Comparison of ENCODE assay signal across 8 cellular contexts in genomic region chr4:56465599-56466295, GRCh38. TPM values are rescaled to one million over a fixed set of nuclear protein-coding genes. Genes with fewer than 3 reads are reported as not detected.
DNase-seq lines count a peak whose midpoint lies in the region; ATAC-seq and TF ChIP-seq lines count a peak whose summit lies in the region.

No MANE protein-coding gene starts in this region.

- H3K27ac Mint-ChIP-seq in activated naive CD4-positive, alpha-beta T cell treated with anti-CD3 and anti-CD28 coated beads for 36 hours, result peak overlapping the region; percentile 24

- H3K27ac ChIP-seq in WERI-Rb-1, result no peak overlapping the region
- H3K27ac ChIP-seq in hepatocyte, result peak overlapping the region; percentile 99
- no peak overlapping the region for H3K27ac ChIP-seq in suprapubic skin

- CTCF ChIA-PET in activated naive CD4-positive, alpha-beta T cell treated with anti-CD3 and anti-CD28 coated beads for 36 hours (lab: Charles Lee), result interaction anchor here (1.0 to 1.3 kb wide), 3 partner anchors 9 to 78 kb away, joined by 3 to 4 read pairs (median 3); partner anchors contain the start of gene AASDH

- peaks cover 28% of the 10 kb centered on the region for H3K4me1 ChIP-seq in hepatocyte (ENCODE audit: insufficient read depth)
- peaks cover 43% of the 10 kb centered on the region for H3K4me1 ChIP-seq in suprapubic skin

- TF ChIP-seq EP300 in suprapubic skin (IDR thresholded peaks at IDR 0.05), result no peak

- H3K4me2 ChIP-seq in hepatocyte, result peak overlapping the region; percentile 85

- peak overlapping the region; percentile 83 for H3K4me3 ChIP-seq in WERI-Rb-1 (ENCODE audit: low read depth, low read length)
- H3K4me3 ChIP-seq in hepatocyte, result peak overlapping the region; percentile 65
- peak overlapping the region; percentile 94 for H3K4me3 ChIP-seq in suprapubic skin

- peaks cover 43% of the 10 kb centered on the region for H3K36me3 ChIP-seq in WERI-Rb-1
- no peaks in the 10 kb centered on the region for H3K36me3 ChIP-seq in hepatocyte (replicated peaks; ENCODE audit: insufficient read depth, low read depth)
- peaks cover 19% of the 10 kb centered on the region for H3K36me3 ChIP-seq in suprapubic skin

- peaks cover 38% of the 10 kb centered on the region for H3K4me1 Mint-ChIP-seq in activated naive CD4-positive, alpha-beta T cell treated with anti-CD3 and anti-CD28 coated beads for 36 hours (ENCODE audit: low read depth)

- peaks cover 39% of the 10 kb centered on the region for H3K36me3 Mint-ChIP-seq in activated naive CD4-positive, alpha-beta T cell treated with anti-CD3 and anti-CD28 coated beads for 36 hours (ENCODE audit: low read depth)

- H3K27me3 ChIP-seq in WERI-Rb-1 (ENCODE audit: insufficient read depth, low read depth, severe bottlenecking) (no peaks in the 10 kb centered on the region), hepatocyte (no peaks in the 10 kb centered on the region), suprapubic skin (no peaks in the 10 kb centered on the region)

- no peaks in the 10 kb centered on the region for H3K27me3 Mint-ChIP-seq in activated naive CD4-positive, alpha-beta T cell treated with anti-CD3 and anti-CD28 coated beads for 36 hours (ENCODE audit: low read depth)

- H3K9me3 Mint-ChIP-seq in activated naive CD4-positive, alpha-beta T cell treated with anti-CD3 and anti-CD28 coated beads for 36 hours, result no peaks in the 10 kb centered on the region

- peak overlapping the region; percentile 100 for H3K4me3 Mint-ChIP-seq in activated naive CD4-positive, alpha-beta T cell treated with anti-CD3 and anti-CD28 coated beads for 36 hours

- no peak for TF ChIP-seq POLR2A in suprapubic skin (IDR thresholded peaks at IDR 0.05)

- no peak for DNase-seq in activated naive CD4-positive, alpha-beta T cell treated with anti-CD3 and anti-CD28 coated beads for 36 hours
- DNase-seq in activated naive CD4-positive, alpha-beta T cell (lab: John Stamatoyannopoulos, UW), result no peak
- DNase-seq in WERI-Rb-1, result peak; percentile 17
- DNase-seq in hepatocyte (ENCODE audit: low spot score), result no peak
- no peak for DNase-seq in suprapubic skin (ENCODE audit: low spot score in 2 of 2)
- DNase-seq in foreskin melanocyte, result no peak
- DNase-seq in SK-N-DZ (ENCODE audit: low spot score), result no peak

- intact Hi-C loops in activated naive CD4-positive, alpha-beta T cell treated with anti-CD3 and anti-CD28 coated beads for 36 hours (cut with micrococcal nuclease), result loop anchor here (1.0 to 10.0 kb wide), 5 partner anchors 39 to 518 kb away; partner anchors contain the start of genes ARL9, CEP135 and POLR2B

- H3K9me3 ChIP-seq in WERI-Rb-1 (ENCODE audit: severe bottlenecking) (no peaks in the 10 kb centered on the region), hepatocyte (ENCODE audit: low read depth) (no peaks in the 10 kb centered on the region), suprapubic skin (no peaks in the 10 kb centered on the region)

- no peaks in the 10 kb centered on the region for H3K9me2 ChIP-seq in hepatocyte (replicated peaks; ENCODE audit: insufficient read depth)

- no peak for ATAC-seq in GM19452 (IDR thresholded peaks at IDR 0.05; ENCODE audit: unreplicated experiment)

- peaks cover 21% of the 10 kb centered on the region for H4K20me1 ChIP-seq in hepatocyte (ENCODE audit: insufficient read depth, poor library complexity, severe bottlenecking)

- 72% methylated on average over 10 of the region's 10 CpGs for WGBS in hepatocyte (ENCODE audit: low lambda C conversion rate, missing lambda C conversion rate)
- 83% methylated on average over 10 of the region's 10 CpGs for WGBS in suprapubic skin

- TF ChIP-seq CTCF in WERI-Rb-1 (IDR thresholded peaks at IDR 0.05; ENCODE audit: low read depth, low read length), result no peak
- TF ChIP-seq CTCF in hepatocyte (IDR thresholded peaks at IDR 0.05; ENCODE audit: poor library complexity), result no peak
- no peak for TF ChIP-seq CTCF in suprapubic skin (IDR thresholded peaks at IDR 0.05)

- peaks cover 76% of the 10 kb centered on the region for H3K79me2 ChIP-seq in hepatocyte

- H2AFZ ChIP-seq in hepatocyte, result no peak overlapping the region

RNA-seq across cellular contexts. Expression of gene SRP72, which starts 1.7 kb away (rescaled TPM):
- 100 to 1,000 TPM; 200 to 212 TPM for total RNA-seq in activated naive CD4-positive, alpha-beta T cell treated with anti-CD3 and anti-CD28 coated beads for 36 hours
- 58.8 and 59.8 TPM in 2 replicates for total RNA-seq in hepatocyte
- polyA plus RNA-seq in hepatocyte, result 74.9 and 79.4 TPM in 2 replicates
- 10 to 100 TPM; 52.2 to 99.2 (median 77.0) TPM for total RNA-seq in suprapubic skin
- 53.3 and 56.6 TPM in 2 replicates for polyA plus RNA-seq in SK-N-DZ (2014; cell fraction: cytosol; rRNA removed)
- polyA plus RNA-seq in SK-N-DZ (2014; cell fraction: nucleus; rRNA removed), result 36.9 and 38.8 TPM in 2 replicates

RNA-seq across cellular contexts. Expression of gene PAICS, which starts 29.7 kb away (rescaled TPM):
- total RNA-seq in activated naive CD4-positive, alpha-beta T cell treated with anti-CD3 and anti-CD28 coated beads for 36 hours, result 100 to 1,000 TPM; 361 to 370 TPM
- 56.5 and 68.6 TPM in 2 replicates for total RNA-seq in hepatocyte
- 58.0 and 58.2 TPM in 2 replicates for polyA plus RNA-seq in hepatocyte
- 100 to 1,000 TPM in 1 of 4 donors, 10 to 100 TPM in 3; 59.2 to 101 (median 69.4) TPM for total RNA-seq in suprapubic skin
- polyA plus RNA-seq in SK-N-DZ (2014; cell fraction: cytosol; rRNA removed), result 197 and 217 TPM in 2 replicates
- polyA plus RNA-seq in SK-N-DZ (2014; cell fraction: nucleus; rRNA removed), result 122 and 133 TPM in 2 replicates

RNA-seq across cellular contexts. Expression of gene PPAT, which starts 30.3 kb away (rescaled TPM):
- 10 to 100 TPM; 35.2 to 40.6 TPM for total RNA-seq in activated naive CD4-positive, alpha-beta T cell treated with anti-CD3 and anti-CD28 coated beads for 36 hours
- total RNA-seq in hepatocyte, result 17.1 and 21.0 TPM in 2 replicates
- polyA plus RNA-seq in hepatocyte, result 7.6 and 8.0 TPM in 2 replicates
- total RNA-seq in suprapubic skin, result 10 to 100 TPM in 1 of 4 donors, 1 to 10 TPM in 3; 7.1 to 10.0 (median 7.7) TPM
- polyA plus RNA-seq in SK-N-DZ (2014; cell fraction: cytosol; rRNA removed), result 75.1 and 75.8 TPM in 2 replicates
- polyA plus RNA-seq in SK-N-DZ (2014; cell fraction: nucleus; rRNA removed), result 59.2 and 67.8 TPM in 2 replicates

RNA-seq across cellular contexts. Expression of gene ARL9, which starts 39.8 kb away (rescaled TPM):
- under 1 TPM; 0.21 to 0.27 TPM for total RNA-seq in activated naive CD4-positive, alpha-beta T cell treated with anti-CD3 and anti-CD28 coated beads for 36 hours
- total RNA-seq in hepatocyte (1.4 TPM in 1 of 2 replicates, not detected in the other), suprapubic skin (1 to 10 TPM in 2 of 4 donors, under 1 TPM in 1, not detected in 1; 0.48 to 1.9 (median 1.4) TPM)
- polyA plus RNA-seq in hepatocyte, result 0.15 and 0.85 TPM in 2 replicates
- polyA plus RNA-seq in SK-N-DZ (2014; cell fraction: cytosol; rRNA removed), result not detected in 2 replicates
- polyA plus RNA-seq in SK-N-DZ (2014; cell fraction: nucleus; rRNA removed), result 0.59 TPM in 1 of 2 replicates, not detected in the other
